Comparison of ENCODE assay signal across 8 cellular contexts in the genomic region with DNA sequence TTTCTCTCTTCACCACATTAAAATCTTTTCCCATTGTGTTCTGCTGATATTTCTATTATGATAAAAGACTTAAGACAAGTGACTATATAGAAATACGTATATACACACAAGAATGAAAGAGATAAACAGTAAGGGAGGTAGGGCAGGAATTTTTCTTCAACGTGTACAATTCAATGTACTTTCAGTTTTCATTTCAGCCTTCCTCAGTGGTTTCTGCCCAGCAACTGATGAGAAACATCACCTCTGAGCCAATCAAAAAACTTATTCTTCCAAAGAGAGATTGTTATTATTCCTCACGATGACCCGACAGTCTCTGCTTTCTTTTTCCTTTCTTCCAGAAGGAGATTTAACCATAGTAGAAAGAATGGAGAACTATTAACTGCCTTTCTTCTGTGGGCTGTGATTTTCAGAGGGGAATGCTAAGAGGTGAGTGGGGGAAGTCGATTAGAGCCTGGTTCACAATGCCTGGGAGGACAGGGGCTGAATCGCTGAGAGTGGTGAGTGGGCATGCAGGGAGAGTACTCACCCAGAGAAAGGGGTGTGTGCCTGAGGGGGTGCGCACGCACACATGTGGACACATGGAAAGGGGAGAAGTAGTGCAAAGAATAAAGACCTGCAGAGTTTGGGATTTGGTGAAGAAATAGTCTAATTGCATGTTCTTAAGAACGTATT. TPM values are rescaled to one million over a fixed set of nuclear protein-coding genes. Genes with fewer than 3 reads are reported as not detected.
A peak's percentile ranks its signal among the peaks of the same experiment; 100 is the strongest.
DNase-seq lines count a peak whose midpoint lies in the region; ATAC-seq, FAIRE-seq and TF ChIP-seq lines count a peak whose summit lies in the region.

A gene (plus strand): TSS at position 289 of the 672 bp plus-strand sequence. CDS start 3,289 bp downstream, outside the sequence.

- no peaks in the 10 kb centered on the region for H3K9me2 ChIP-seq in OCI-LY7 (ENCODE audit: insufficient read depth, low read length)

- DNase-seq in Calu3, result peak; percentile 60
- DNase-seq in HTR-8/SVneo (ENCODE audit: insufficient read length, low spot score), result peak; percentile 61
- DNase-seq in OCI-LY7 (ENCODE audit: low spot score), result peak; percentile 82
- peak; percentile 68 for DNase-seq in activated T-cell treated with anti-CD3 and anti-CD28 coated beads for 48 hours (ENCODE audit: low read depth)
- no peak for DNase-seq in epithelial cell of proximal tubule (ENCODE audit: low read depth)
- DNase-seq in mucosa of gallbladder (ENCODE audit: low spot score), result peak; percentile 81
- peak; percentile 79 for DNase-seq in stimulated activated CD8-positive, alpha-beta memory T cell treated with anti-CD3 and anti-CD28 coated beads, Interleukin-4, amount 100 ng/mL, for 48 hours

- H3K4me2 ChIP-seq in OCI-LY7 (ENCODE audit: low read length), result peak within 1 kb of the TSS; percentile 84

- POLR2A ChIA-PET in OCI-LY7 (lab: Charles Lee), result no interaction called here

- peaks cover 25% of the 10 kb centered on the region; the same call in 1 of the 2 replicates for H3K79me2 ChIP-seq in OCI-LY7 (ENCODE audit: insufficient read depth, low read depth, low read length)

- CTCF ChIA-PET in Calu3 (lab: Charles Lee), result no interaction called here
- CTCF ChIA-PET in OCI-LY7 (lab: Charles Lee; ENCODE audit: unreplicated experiment), result no interaction called here

- TF ChIP-seq CTCF in Calu3 (IDR thresholded peaks at IDR 0.05; ENCODE audit: unreplicated experiment) (no peak), OCI-LY7 (conservative IDR thresholded peaks at IDR 0.05; ENCODE audit: low read length) (no peak), epithelial cell of proximal tubule (conservative IDR thresholded peaks at IDR 0.05; ENCODE audit: low read depth, low read length) (no peak)

- no peaks in the 10 kb centered on the region for H3K27me3 Mint-ChIP-seq in Calu3 (ENCODE audit: unreplicated experiment)

- no TSS peak for BruUV-seq in Calu3 (replicated peaks; lab: Mats Ljungman, UMichigan)
- TSS peak; percentile 60 for BruUV-seq in OCI-LY7 (replicated peaks; lab: Mats Ljungman, UMichigan)

- peak; percentile 82 for ATAC-seq in GM21367 (IDR thresholded peaks at IDR 0.05; ENCODE audit: unreplicated experiment)

- H3K27ac Mint-ChIP-seq in Calu3 (ENCODE audit: unreplicated experiment), result peak within 1 kb of the TSS; percentile 32

- H3K4me1 ChIP-seq in OCI-LY7 (ENCODE audit: insufficient read depth, low read length, poor library complexity, severe bottlenecking), result peaks cover 54% of the 10 kb centered on the region

- H3K4me3 Mint-ChIP-seq in Calu3 (ENCODE audit: low read depth, unreplicated experiment), result peak within 1 kb of the TSS; percentile 78

- H3K9me3 ChIP-seq in OCI-LY7 (ENCODE audit: low read length), result no peaks in the 10 kb centered on the region

- peak within 1 kb of the TSS; percentile 82 for H3K4me3 ChIP-seq in OCI-LY7 (ENCODE audit: low read depth, low read length, poor library complexity, severe bottlenecking)
- H3K4me3 ChIP-seq in epithelial cell of proximal tubule (ENCODE audit: low read depth, low read length), result peak within 1 kb of the TSS; percentile 61

- H2AFZ ChIP-seq in OCI-LY7 (ENCODE audit: low read length), result peak within 1 kb of the TSS; percentile 89

- no peaks in the 10 kb centered on the region for H3K4me1 Mint-ChIP-seq in Calu3 (ENCODE audit: low read depth, unreplicated experiment)

- no peak for FAIRE-seq in HTR-8/SVneo (lab: Jason Lieb, UNC)

- H3K9me3 Mint-ChIP-seq in Calu3 (ENCODE audit: low read depth, unreplicated experiment), result no peaks in the 10 kb centered on the region

- peaks cover 9% of the 10 kb centered on the region for H3K36me3 Mint-ChIP-seq in Calu3 (ENCODE audit: insufficient read depth, unreplicated experiment)

- H3K27ac ChIP-seq in OCI-LY7 (ENCODE audit: low read depth, low read length, poor library complexity, severe bottlenecking), result peak within 1 kb of the TSS; percentile 64

- intact Hi-C loops in Calu3 (cut with micrococcal nuclease; ENCODE audit: unreplicated experiment), result no loop called here
- intact Hi-C loops in OCI-LY7 (cut with micrococcal nuclease; ENCODE audit: unreplicated experiment), result loop anchor here (2.0 kb wide), 1 partner anchor 41 kb away; no protein-coding TSS in a partner anchor

- H3K36me3 ChIP-seq in OCI-LY7 (ENCODE audit: insufficient read depth, low read length), result peaks cover 19% of the 10 kb centered on the region

- no peaks in the 10 kb centered on the region for H4K20me1 ChIP-seq in OCI-LY7 (ENCODE audit: insufficient read depth, low read length)

RNA-seq across cellular contexts. Expression of the gene that starts here (rescaled TPM):
- 29.0 and 40.5 TPM in 2 replicates for total RNA-seq in Calu3 (2022)
- 33.4 and 34.6 TPM in 2 replicates for total RNA-seq in OCI-LY7 (2014; rRNA removed; shearing (Covaris generic))
- total RNA-seq in OCI-LY7 (2022), result 33.3 and 46.5 TPM in 2 replicates
- total RNA-seq in epithelial cell of proximal tubule, result 5.4 and 7.2 TPM in 2 replicates
- 32.1 TPM for total RNA-seq in mucosa of gallbladder
